Comparison of ENCODE assay signal across 8 cellular contexts in genomic region chr19:10419646-10420443, GRCh38. TPM values are rescaled to one million over a fixed set of nuclear protein-coding genes. Genes with fewer than 3 reads are reported as not detected.
DNase-seq lines count a peak whose midpoint lies in the region; ATAC-seq, FAIRE-seq and TF ChIP-seq lines count a peak whose summit lies in the region.

No MANE protein-coding gene starts in this region.

- H3K4me1 Mint-ChIP-seq in activated naive CD4-positive, alpha-beta T cell treated with anti-CD3 and anti-CD28 coated beads, Interleukin-2, amount 10 ng/mL, durations not matched to agents 7 days and 5 days, result peaks cover 80% of the 10 kb centered on the region
- peaks cover 90% of the 10 kb centered on the region for H3K4me1 Mint-ChIP-seq in stimulated activated naive CD8-positive, alpha-beta T cell treated with anti-CD3 and anti-CD28 coated beads, Interleukin-15, amount 100 ng/mL, for 72 hours

- DNase-seq in AG10803 (ENCODE audit: low read depth) (no peak), GM12891 (ENCODE audit: insufficient read length, low spot score) (peak; percentile 53), NCI-H82 (lab: John Stamatoyannopoulos, UW) (peak; percentile 98), pons (ENCODE audit: low spot score) (no peak)
- peak; percentile 75 for DNase-seq in activated naive CD4-positive, alpha-beta T cell treated with anti-CD3 and anti-CD28 coated beads, Interleukin-2, amount 10 ng/mL, durations not matched to agents 7 days and 5 days
- peak; percentile 70 to 79 for DNase-seq in stimulated activated naive CD8-positive, alpha-beta T cell treated with anti-CD3 and anti-CD28 coated beads, Interleukin-15, amount 100 ng/mL, for 72 hours

- CTCF ChIA-PET in activated naive CD4-positive, alpha-beta T cell treated with anti-CD3 and anti-CD28 coated beads, Interleukin-2, amount 10 ng/mL, durations not matched to agents 7 days and 5 days (lab: Charles Lee), result interaction anchor here (0.7 to 16.2 kb wide), 8 partner anchors 8 to 131 kb away, joined by 3 to 382 read pairs (median 24); partner anchors contain the start of genes CDC37 and ICAM5

- H3K27ac Mint-ChIP-seq in activated naive CD4-positive, alpha-beta T cell treated with anti-CD3 and anti-CD28 coated beads, Interleukin-2, amount 10 ng/mL, durations not matched to agents 7 days and 5 days, result peak overlapping the region; percentile 91
- H3K27ac Mint-ChIP-seq in stimulated activated naive CD8-positive, alpha-beta T cell treated with anti-CD3 and anti-CD28 coated beads, Interleukin-15, amount 100 ng/mL, for 72 hours, result peak overlapping the region; percentile 26 to 74

- peaks cover 13% of the 10 kb centered on the region for H3K36me3 Mint-ChIP-seq in activated naive CD4-positive, alpha-beta T cell treated with anti-CD3 and anti-CD28 coated beads, Interleukin-2, amount 10 ng/mL, durations not matched to agents 7 days and 5 days

- H3K4me3 ChIP-seq in AG10803 (ENCODE audit: low read length) (peak overlapping the region; percentile 40), iPS-11a (ENCODE audit: low read depth, low read length) (peak overlapping the region; percentile 38)

- TF ChIP-seq CTCF in AG10803 (conservative IDR thresholded peaks at IDR 0.05; ENCODE audit: low read length), result no peak

- peak; percentile 24; the same call in 1 of the 2 replicates for TF ChIP-seq POLR2A in GM12891 (IDR thresholded peaks at IDR 0.05; ENCODE audit: low read depth, low read length)

- peak overlapping the region; percentile 78 for H3K4me3 Mint-ChIP-seq in activated naive CD4-positive, alpha-beta T cell treated with anti-CD3 and anti-CD28 coated beads, Interleukin-2, amount 10 ng/mL, durations not matched to agents 7 days and 5 days
- peak overlapping the region; percentile 86 to 89 for H3K4me3 Mint-ChIP-seq in stimulated activated naive CD8-positive, alpha-beta T cell treated with anti-CD3 and anti-CD28 coated beads, Interleukin-15, amount 100 ng/mL, for 72 hours

- H3K27me3 Mint-ChIP-seq in activated naive CD4-positive, alpha-beta T cell treated with anti-CD3 and anti-CD28 coated beads, Interleukin-2, amount 10 ng/mL, durations not matched to agents 7 days and 5 days, result peaks cover 88% of the 10 kb centered on the region
- peaks cover 43% of the 10 kb centered on the region for H3K27me3 Mint-ChIP-seq in stimulated activated naive CD8-positive, alpha-beta T cell treated with anti-CD3 and anti-CD28 coated beads, Interleukin-15, amount 100 ng/mL, for 72 hours

- ATAC-seq in stimulated activated naive CD8-positive, alpha-beta T cell treated with anti-CD3 and anti-CD28 coated beads, Interleukin-15, amount 100 ng/mL, for 72 hours, result peak; percentile 46
- ATAC-seq in GM18907 (IDR thresholded peaks at IDR 0.05; ENCODE audit: unreplicated experiment), result no peak

- peak; percentile 92 for FAIRE-seq in GM12891 (lab: Jason Lieb, UNC)

- no peaks in the 10 kb centered on the region for H3K9me3 Mint-ChIP-seq in activated naive CD4-positive, alpha-beta T cell treated with anti-CD3 and anti-CD28 coated beads, Interleukin-2, amount 10 ng/mL, durations not matched to agents 7 days and 5 days
- no peaks in the 10 kb centered on the region for H3K9me3 Mint-ChIP-seq in stimulated activated naive CD8-positive, alpha-beta T cell treated with anti-CD3 and anti-CD28 coated beads, Interleukin-15, amount 100 ng/mL, for 72 hours

TF ChIP-seq in GM12891, 5 proteins besides CTCF, POLR2A, EP300 and RAD21:
- TF ChIP-seq TAF1 (IDR thresholded peaks at IDR 0.05; ENCODE audit: low read depth, low read length) (no peak), PAX5 (IDR thresholded peaks at IDR 0.05; ENCODE audit: insufficient read depth, low read length, severe bottlenecking) (no peak), POU2F2 (IDR thresholded peaks at IDR 0.05; ENCODE audit: low read depth, low read length) (peak; percentile 27; the same call in 1 of the 2 replicates)

RNA-seq across cellular contexts. Expression of gene PDE4A, which starts 0.5 kb away (rescaled TPM):
- polyA plus RNA-seq in GM12891 (2012; ENCODE audit: low read depth, missing spikeins), result 11.7 TPM

RNA-seq across cellular contexts. Expression of gene CDC37, which starts 16.5 kb away (rescaled TPM):
- polyA plus RNA-seq in GM12891 (2012; ENCODE audit: low read depth, missing spikeins), result 175 TPM

RNA-seq across cellular contexts. Expression of gene TYK2, which starts 39.5 kb away (rescaled TPM):
- polyA plus RNA-seq in GM12891 (2012; ENCODE audit: low read depth, missing spikeins), result 248 TPM

Comparison
In these comparisons a context has a peak if more than half of its experiments do, and no peak if none do; other contexts are left out.
1. DNase-seq: peak in GM12891 (single experiment), NCI-H82 (single experiment), activated naive CD4-positive, alpha-beta T cell treated with anti-CD3 and anti-CD28 coated beads, Interleukin-2, amount 10 ng/mL, durations not matched to agents 7 days and 5 days (single experiment) and stimulated activated naive CD8-positive, alpha-beta T cell treated with anti-CD3 and anti-CD28 coated beads, Interleukin-15, amount 100 ng/mL, for 72 hours (2 of 2); none in AG10803 (single experiment) and pons (single experiment).